Comparison of ENCODE assay signal across 17 cellular contexts in the genomic region with DNA sequence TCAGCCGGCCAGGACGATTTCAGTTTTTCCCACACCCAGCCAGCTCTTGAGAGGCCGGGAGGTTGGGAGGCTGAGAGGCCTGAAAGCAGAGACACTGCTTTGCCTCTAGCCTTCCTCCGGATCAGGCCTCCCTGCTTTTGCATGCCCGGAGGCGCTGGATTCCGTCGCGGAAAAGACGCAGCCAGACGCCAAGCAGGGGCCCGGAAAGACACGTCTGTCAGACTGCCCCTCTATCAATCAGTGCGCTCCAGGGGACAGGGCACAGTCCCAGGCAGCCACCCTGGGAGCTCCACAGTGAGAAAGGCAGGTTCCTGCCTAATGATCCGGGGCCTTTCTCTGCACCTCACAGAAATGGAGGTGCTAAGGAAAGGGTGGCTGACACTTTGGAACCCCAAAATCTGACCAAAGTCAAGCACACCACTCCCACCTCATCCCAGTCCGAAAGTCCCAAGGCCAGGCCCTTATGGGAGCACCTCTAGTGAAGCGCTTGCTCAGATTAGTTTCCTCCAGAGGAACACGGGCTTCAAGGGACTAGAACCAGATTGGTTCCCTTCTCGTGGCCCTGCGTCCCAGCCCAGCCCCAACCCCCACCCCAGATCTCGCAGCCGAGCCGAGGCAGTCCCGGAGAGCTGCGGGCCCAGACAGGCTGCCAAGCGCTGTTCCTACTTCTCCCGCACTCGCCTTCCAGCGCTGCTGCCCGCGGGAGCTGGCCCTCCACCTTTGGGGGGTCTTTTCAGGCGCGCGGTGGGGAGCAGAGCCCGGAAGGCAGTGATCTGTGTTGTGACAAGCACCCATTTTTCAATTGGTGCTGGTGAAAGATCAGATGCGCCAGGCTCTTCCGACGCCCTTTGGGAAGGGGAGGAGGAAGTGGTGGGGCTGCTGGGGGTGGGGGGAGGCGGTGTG. TPM values are rescaled to one million over a fixed set of nuclear protein-coding genes. Genes with fewer than 3 reads are reported as not detected.
A peak's percentile ranks its signal among the peaks of the same experiment; 100 is the strongest.
DNase-seq lines count a peak whose midpoint lies in the region; ATAC-seq and TF ChIP-seq lines count a peak whose summit lies in the region.
"Had no signal": no experiment of that assay in that cellular context is flagged by ENCODE, and none has a peak within 500 bp of the region (broad histone marks: within the 10 kb centered on the region; RNA-seq: fewer than 3 reads in every experiment).

No MANE protein-coding gene starts in this region.

- H4K20me1 ChIP-seq in neural progenitor cell (ENCODE audit: low read depth): peaks cover 98% of the 10 kb centered on the region

- H3K27me3 ChIP-seq in dorsolateral prefrontal cortex (peaks cover 26 to 100% (median 100%) of the 10 kb centered on the region in 45 donors), neural progenitor cell (peaks cover 100% of the 10 kb centered on the region)

- no peaks in the 10 kb centered on the region for H3K9me3 ChIP-seq in neural progenitor cell (ENCODE audit: low read depth)
- H3K9me3 ChIP-seq: mucosa of descending colon, uterus had no signal

- no peak overlapping the region for H3K27ac Mint-ChIP-seq in activated CD8-positive, alpha-beta memory T cell treated with anti-CD3 and anti-CD28 coated beads, Interleukin-2, amount 10 ng/mL, durations not matched to agents 7 days and 5 days
- H3K27ac Mint-ChIP-seq in neural progenitor cell: no peak overlapping the region
- H3K27ac Mint-ChIP-seq: stimulated activated naive CD8-positive, alpha-beta T cell treated with anti-CD3 and anti-CD28 coated beads, Interleukin-15, amount 100 ng/mL, for 72 hours had no signal

- H3K79me2 ChIP-seq in neural progenitor cell (ENCODE audit: low read depth): no peaks in the 10 kb centered on the region

- peaks cover 2% of the 10 kb centered on the region for H3K36me3 Mint-ChIP-seq in activated CD8-positive, alpha-beta memory T cell treated with anti-CD3 and anti-CD28 coated beads, Interleukin-2, amount 10 ng/mL, durations not matched to agents 7 days and 5 days
- no peaks in the 10 kb centered on the region for H3K36me3 Mint-ChIP-seq in neural progenitor cell

- peaks cover 39% of the 10 kb centered on the region for H3K4me1 ChIP-seq in neural progenitor cell

- H3K27me3 Mint-ChIP-seq in activated CD8-positive, alpha-beta memory T cell treated with anti-CD3 and anti-CD28 coated beads, Interleukin-2, amount 10 ng/mL, durations not matched to agents 7 days and 5 days: peaks cover 91% of the 10 kb centered on the region
- H3K27me3 Mint-ChIP-seq in neural progenitor cell (ENCODE audit: insufficient read depth, low read depth): peaks cover 94% of the 10 kb centered on the region

- H3K4me3 ChIP-seq in dorsolateral prefrontal cortex (peak overlapping the region in 34 of 59 donors; percentile 3 to 67 (median 29)), neural progenitor cell (no peak overlapping the region)
- H3K4me3 ChIP-seq: mucosa of descending colon, spleen, uterus had no signal

- H3K36me3 ChIP-seq in neural progenitor cell: no peaks in the 10 kb centered on the region
- H3K36me3 ChIP-seq: spleen, uterus had no signal

- DNase-seq in activated CD8-positive, alpha-beta memory T cell treated with anti-CD3 and anti-CD28 coated beads, Interleukin-2, amount 10 ng/mL, durations not matched to agents 7 days and 5 days: peak; percentile 36
- DNase-seq in activated CD8-positive, alpha-beta memory T cell treated with anti-CD3 and anti-CD28 coated beads for 24 hours: no peak
- peak; percentile 18 for DNase-seq in GM10266 (ENCODE audit: extremely low spot score)
- DNase-seq in dorsolateral prefrontal cortex: no peak
- DNase-seq in neural progenitor cell (ENCODE audit: low spot score): peak; percentile 60
- no peak for DNase-seq in NCI-H1930 (lab: John Stamatoyannopoulos, UW)
- no peak for DNase-seq in SKM-1 treated with dmso at 0.1 percent for 144 hours (lab: John Stamatoyannopoulos, UW; ENCODE audit: unreplicated experiment)
- DNase-seq: amygdala; IMR-90; NCI-H2171; spleen; stimulated activated naive CD8-positive, alpha-beta T cell treated with anti-CD3 and anti-CD28 coated beads, Interleukin-15, amount 100 ng/mL, for 72 hours; uterus had no signal

- H3K27ac ChIP-seq in dorsolateral prefrontal cortex (peak overlapping the region in 28 of 59 donors; percentile 1 to 69 (median 36)), neural progenitor cell (no peak overlapping the region)
- H3K27ac ChIP-seq: spleen, uterus had no signal

- no peak overlapping the region for H2AFZ ChIP-seq in neural progenitor cell (replicated peaks)

- no peak overlapping the region for H3K4me2 ChIP-seq in neural progenitor cell

- CTCF ChIA-PET in activated CD8-positive, alpha-beta memory T cell treated with anti-CD3 and anti-CD28 coated beads, Interleukin-2, amount 10 ng/mL, durations not matched to agents 7 days and 5 days (lab: Charles Lee): interaction anchor here (1.2 to 3.4 kb wide), 3 partner anchors 11 to 16 kb away, joined by 4 to 16 read pairs (median 15); partner anchors contain the start of gene DLX2

- H3K4me1 Mint-ChIP-seq in activated CD8-positive, alpha-beta memory T cell treated with anti-CD3 and anti-CD28 coated beads, Interleukin-2, amount 10 ng/mL, durations not matched to agents 7 days and 5 days: peaks cover 34% of the 10 kb centered on the region
- peaks cover 42% of the 10 kb centered on the region for H3K4me1 Mint-ChIP-seq in neural progenitor cell

- H3F3A ChIP-seq in neural progenitor cell (ENCODE audit: low read depth): peaks cover 69% of the 10 kb centered on the region

- no peak overlapping the region for H3K4me3 Mint-ChIP-seq in activated CD8-positive, alpha-beta memory T cell treated with anti-CD3 and anti-CD28 coated beads, Interleukin-2, amount 10 ng/mL, durations not matched to agents 7 days and 5 days
- H3K4me3 Mint-ChIP-seq in neural progenitor cell: no peak overlapping the region

- no peak overlapping the region for H3K9ac ChIP-seq in neural progenitor cell

- TF ChIP-seq CTCF in GM10266 (IDR thresholded peaks at IDR 0.05; ENCODE audit: control insufficient read depth, insufficient read depth, low read depth, missing control alignments) (no peak), dorsolateral prefrontal cortex (IDR thresholded peaks at IDR 0.05 in 54 of 56, conservative IDR thresholded peaks at IDR 0.05 in 2 of 56; ENCODE audit: low read depth in 1 of 56, partially characterized antibody in 56 of 56) (no peak), neural progenitor cell (IDR thresholded peaks at IDR 0.05) (no peak)

- intact Hi-C loops in dorsolateral prefrontal cortex (cut with DNase I): loop anchor here in 1 of 2 donors (5.0 kb wide), 1 partner anchor 93 kb away; the partner anchor contains the start of gene METAP1D

- ATAC-seq in activated CD8-positive, alpha-beta memory T cell treated with anti-CD3 and anti-CD28 coated beads, Interleukin-2, amount 10 ng/mL, durations not matched to agents 7 days and 5 days: no peak
- no peak for ATAC-seq in HG03095 (IDR thresholded peaks at IDR 0.05; ENCODE audit: unreplicated experiment)
- ATAC-seq: mucosa of descending colon; stimulated activated naive CD8-positive, alpha-beta T cell treated with anti-CD3 and anti-CD28 coated beads, Interleukin-15, amount 100 ng/mL, for 72 hours had no signal

- no peaks in the 10 kb centered on the region for H3K9me3 Mint-ChIP-seq in activated CD8-positive, alpha-beta memory T cell treated with anti-CD3 and anti-CD28 coated beads, Interleukin-2, amount 10 ng/mL, durations not matched to agents 7 days and 5 days (ENCODE audit: low read depth)
- H3K9me3 Mint-ChIP-seq in neural progenitor cell: peaks cover 2% of the 10 kb centered on the region
- H3K9me3 Mint-ChIP-seq: stimulated activated naive CD8-positive, alpha-beta T cell treated with anti-CD3 and anti-CD28 coated beads, Interleukin-15, amount 100 ng/mL, for 72 hours had no signal

RNA-seq across cellular contexts. Expression of gene DLX1, which starts 5.0 kb away (rescaled TPM):
- not detected for total RNA-seq in activated CD8-positive, alpha-beta memory T cell treated with anti-CD3 and anti-CD28 coated beads, Interleukin-2, amount 10 ng/mL, durations not matched to agents 7 days and 5 days
- total RNA-seq in dorsolateral prefrontal cortex (10 to 100 TPM in 53 of 120 experiments, 1 to 10 TPM in 67; 1.5 to 24.3 (median 9.6) TPM), neural progenitor cell (ENCODE audit: low replicate concordance) (not detected in 2 replicates)
- total RNA-seq: cerebellum, epithelial cell of proximal tubule, spleen had no signal

RNA-seq across cellular contexts. Expression of gene DLX2, which starts 12.4 kb away (rescaled TPM):
- total RNA-seq in activated CD8-positive, alpha-beta memory T cell treated with anti-CD3 and anti-CD28 coated beads, Interleukin-2, amount 10 ng/mL, durations not matched to agents 7 days and 5 days: under 1 TPM in 1 of 2 experiments, not detected in 1; 0.12 TPM
- total RNA-seq in dorsolateral prefrontal cortex: 1 to 10 TPM in 111 of 120 experiments, under 1 TPM in 9; 0.39 to 4.2 (median 1.8) TPM
- total RNA-seq in neural progenitor cell (ENCODE audit: low replicate concordance): 0.19 TPM in 1 of 2 replicates, not detected in the other
- total RNA-seq: cerebellum, IMR-90, spleen, uterus had no signal

Comparison
In these comparisons a context has a peak if more than half of its experiments do, and no peak if none do; other contexts are left out.
1. DNase-seq: peak in activated CD8-positive, alpha-beta memory T cell treated with anti-CD3 and anti-CD28 coated beads, Interleukin-2, amount 10 ng/mL, durations not matched to agents 7 days and 5 days (single experiment), GM10266 (single experiment) and neural progenitor cell (single experiment); none in activated CD8-positive, alpha-beta memory T cell treated with anti-CD3 and anti-CD28 coated beads for 24 hours (single experiment), dorsolateral prefrontal cortex (0 of 10), NCI-H1930 (0 of 2) and SKM-1 treated with dmso at 0.1 percent for 144 hours (single experiment).